ENCODE assay signal across 7 cellular contexts in genomic region chr6:52598123-52598823, GRCh38. TPM values are rescaled to one million over a fixed set of nuclear protein-coding genes. Genes with fewer than 3 reads are reported as not detected.
A peak's percentile ranks its signal among the peaks of the same experiment; 100 is the strongest.
DNase-seq lines count a peak whose midpoint lies in the region; ATAC-seq, FAIRE-seq and TF ChIP-seq lines count a peak whose summit lies in the region.

No MANE protein-coding gene starts in this region.

- H3K4me3 Mint-ChIP-seq in endothelial cell (ENCODE audit: unreplicated experiment) (no peak overlapping the region), mesothelial cell of epicardium (peak overlapping the region; percentile 53)

- H3K9me3 Mint-ChIP-seq in endothelial cell (ENCODE audit: unreplicated experiment) = no peaks in the 10 kb centered on the region
- no peaks in the 10 kb centered on the region for H3K9me3 Mint-ChIP-seq in mesothelial cell of epicardium

- TF ChIP-seq CTCF in endothelial cell (IDR thresholded peaks at IDR 0.05; ENCODE audit: unreplicated experiment) (peak; percentile 73), mesothelial cell of epicardium (IDR thresholded peaks at IDR 0.05; ENCODE audit: unreplicated experiment) (peak; percentile 76), tibial artery (IDR thresholded peaks at IDR 0.05) (peak; percentile 73 to 82)

- H3K4me3 ChIP-seq in SJSA1 (no peak overlapping the region), tibial artery (peak overlapping the region in 1 of 2 donors; percentile 23)

- peaks cover 19% of the 10 kb centered on the region for H3K4me1 Mint-ChIP-seq in endothelial cell (ENCODE audit: unreplicated experiment)
- peaks cover 25% of the 10 kb centered on the region for H3K4me1 Mint-ChIP-seq in mesothelial cell of epicardium

- in situ Hi-C loops in G401 (cut with HindIII; ENCODE audit: low sequenced_read_pairs) = no loop called here

- DNase-seq in G401 (ENCODE audit: low spot score) (peak; percentile 46), HTR-8/SVneo (ENCODE audit: insufficient read length, low spot score) (peak; percentile 69), SJSA1 (ENCODE audit: low read depth in 1 of 2, low spot score in 2 of 2) (peak; percentile 72 to 89), endothelial cell (ENCODE audit: low spot score) (peak; percentile 68), mesothelial cell of epicardium (ENCODE audit: low spot score in 2 of 2, unreplicated experiment in 2 of 2) (peak; percentile 45 to 74), tibial artery (peak; percentile 66 to 76)

- intact Hi-C loops in tibial artery (cut with DNase I; ENCODE audit: low total_unique reads) = loop anchor here (2.0 to 10.0 kb wide), 4 partner anchors 21 to 313 kb away; partner anchors contain the start of genes MCM3 and TRAM2

- no peak for ATAC-seq in GM21825 (IDR thresholded peaks at IDR 0.05; ENCODE audit: unreplicated experiment)

- no peaks in the 10 kb centered on the region for H3K27me3 ChIP-seq in SJSA1 (replicated peaks)
- H3K27me3 ChIP-seq in tibial artery = no peaks in the 10 kb centered on the region

- H3K27me3 Mint-ChIP-seq in endothelial cell (ENCODE audit: unreplicated experiment) = peaks cover 2% of the 10 kb centered on the region
- H3K27me3 Mint-ChIP-seq in mesothelial cell of epicardium (ENCODE audit: low read depth) = no peaks in the 10 kb centered on the region

- no peak for FAIRE-seq in HTR-8/SVneo (lab: Jason Lieb, UNC)

- H3K4me1 ChIP-seq in SJSA1 (replicated peaks) (peaks cover 50% of the 10 kb centered on the region), tibial artery (peaks cover 0 to 49% (median 37%) of the 10 kb centered on the region in 4 donors)

- H3K9me3 ChIP-seq in SJSA1 (replicated peaks) (no peaks in the 10 kb centered on the region), tibial artery (no peaks in the 10 kb centered on the region)

- H3K36me3 ChIP-seq in SJSA1 (no peaks in the 10 kb centered on the region), tibial artery (no peaks in the 10 kb centered on the region)

- no peak overlapping the region for H3K27ac Mint-ChIP-seq in endothelial cell (ENCODE audit: unreplicated experiment)
- H3K27ac Mint-ChIP-seq in mesothelial cell of epicardium = peak overlapping the region; percentile 37

- H3K36me3 Mint-ChIP-seq in endothelial cell (ENCODE audit: low read depth, unreplicated experiment) = no peaks in the 10 kb centered on the region
- H3K36me3 Mint-ChIP-seq in mesothelial cell of epicardium = no peaks in the 10 kb centered on the region

- H3K27ac ChIP-seq in SJSA1 (0 out of 2 replicates have a peak overlapping the region, but pooled peaks have one; percentile 26), tibial artery (peak overlapping the region; percentile 80 to 85)

RNA-seq across cellular contexts. Expression of gene TRAM2, which starts 21.4 kb away (rescaled TPM):
- total RNA-seq in G401 (2014; rRNA removed; shearing (Covaris generic)) = 4.9 and 9.6 TPM in 2 replicates
- total RNA-seq in SJSA1 (2014; rRNA removed; shearing (Covaris generic)) = 59.7 and 98.1 TPM in 2 replicates
- 29.4 TPM for total RNA-seq in endothelial cell (ENCODE audit: unreplicated experiment)
- total RNA-seq in mesothelial cell of epicardium = 21.7 to 22.1 TPM (median 21.8 TPM) in 3 replicates
